Comparison of ENCODE assay signal across 15 cellular contexts in the genomic region with DNA sequence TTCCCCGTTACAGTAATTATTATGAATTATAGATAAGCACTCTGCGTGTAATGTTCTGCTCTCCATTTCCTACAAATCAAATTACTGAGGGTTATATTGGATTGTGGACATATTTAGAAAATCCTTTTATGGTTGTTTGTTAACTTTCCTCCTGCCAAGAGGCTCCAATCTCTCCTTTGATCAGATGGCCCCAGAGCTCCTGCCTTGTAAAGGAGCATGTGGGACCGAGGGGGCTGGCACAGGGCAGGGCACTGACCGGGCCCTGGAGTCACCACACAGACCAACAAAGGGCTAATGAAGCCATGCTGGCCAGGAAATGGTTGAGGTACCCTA.
"Had no signal": no experiment of that assay in that cellular context is flagged by ENCODE, and none has a peak within 500 bp of the region (broad histone marks: within the 10 kb centered on the region; RNA-seq: fewer than 3 reads in every experiment).

No MANE protein-coding gene starts in this region.

- H3K27ac ChIP-seq: coronary artery, heart left ventricle, thyroid gland, upper lobe of left lung, vagina had no signal

- H3K36me3 ChIP-seq: heart left ventricle, thyroid gland, upper lobe of left lung, vagina had no signal

- DNase-seq: effector CD4-positive, alpha-beta T cell; foreskin melanocyte; heart left ventricle; hippocampal formation; left colon; mesendoderm; naive thymus-derived CD4-positive, alpha-beta T cell; right cardiac atrium; small intestine; stimulated activated CD4-positive, alpha-beta T cell treated with anti-CD3 and anti-CD28 coated beads, Interleukin-12 subunit alpha, Interleukin-12 subunit beta, amount 100 ng/mL, for 4 hours; stimulated activated naive CD4-positive, alpha-beta T cell treated with Interleukin-2 at 50 U/mL for 16 hours; thyroid gland had no signal

- H3K4me3 ChIP-seq: coronary artery, heart left ventricle, thyroid gland, upper lobe of left lung, vagina had no signal

- H3K27me3 ChIP-seq: heart left ventricle, thyroid gland, upper lobe of left lung, vagina had no signal

- H3K9me3 ChIP-seq: heart left ventricle, thyroid gland, upper lobe of left lung, vagina had no signal

- H3K4me1 ChIP-seq: vagina had no signal
